9 cellular contexts compared by ENCODE assay signal in genomic region chr16:48123104-48123788, GRCh38. TPM values are rescaled to one million over a fixed set of nuclear protein-coding genes. Genes with fewer than 3 reads are reported as not detected.
DNase-seq lines count a peak whose midpoint lies in the region; ATAC-seq and TF ChIP-seq lines count a peak whose summit lies in the region.
"Had no signal": no experiment of that assay in that cellular context is flagged by ENCODE, and none has a peak within 500 bp of the region (broad histone marks: within the 10 kb centered on the region; RNA-seq: fewer than 3 reads in every experiment).

No MANE protein-coding gene starts in this region.

- no peak for DNase-seq in activated T-helper 2 cell treated with anti-CD3 and anti-CD28 coated beads, Interferon-gamma antibody, Interleukin-2, Interleukin-4, amounts not matched to agents 10 μg/mL and 5 μg/mL and 100 μg/mL, durations not matched to agents 14 hours and 24 hours and 36 hours (ENCODE audit: low spot score)
- DNase-seq in cerebellum (ENCODE audit: low spot score) (no peak), GDM1 (lab: John Stamatoyannopoulos, UW) (no peak), BE2C (no peak)
- DNase-seq in effector CD8-positive, alpha-beta T cell (lab: John Stamatoyannopoulos, UW) = no peak

- H3K27ac ChIP-seq in mesodermal cell (ENCODE audit: low read depth, low read length, severe bottlenecking) = peak overlapping the region; percentile 62

- H3K4me3 Mint-ChIP-seq in activated T-helper 2 cell treated with anti-CD3 and anti-CD28 coated beads, Interferon-gamma antibody, Interleukin-2, Interleukin-4, amounts not matched to agents 10 μg/mL and 5 μg/mL and 100 μg/mL, durations not matched to agents 14 hours and 24 hours and 36 hours (ENCODE audit: low read depth) = no peak overlapping the region

- TF ChIP-seq CTCF in BE2C (IDR thresholded peaks at IDR 0.05; ENCODE audit: low read depth, low read length) = no peak

- H3K27me3 ChIP-seq in BE2C = no peaks in the 10 kb centered on the region

- no peaks in the 10 kb centered on the region for H3K9me3 Mint-ChIP-seq in activated T-helper 2 cell treated with anti-CD3 and anti-CD28 coated beads, Interferon-gamma antibody, Interleukin-2, Interleukin-4, amounts not matched to agents 10 μg/mL and 5 μg/mL and 100 μg/mL, durations not matched to agents 14 hours and 24 hours and 36 hours

- no CpG with 5 or more reads among the region's 5 CpGs for WGBS in mesodermal cell (ENCODE audit: insufficient coverage in 2 of 2), 2 experiments

- ATAC-seq in GM18520 (IDR thresholded peaks at IDR 0.05; ENCODE audit: unreplicated experiment) = peak; percentile 43
- peak; percentile 77 for ATAC-seq in HG03439 (IDR thresholded peaks at IDR 0.05; ENCODE audit: unreplicated experiment)

- H3K27me3 Mint-ChIP-seq in activated T-helper 2 cell treated with anti-CD3 and anti-CD28 coated beads, Interferon-gamma antibody, Interleukin-2, Interleukin-4, amounts not matched to agents 10 μg/mL and 5 μg/mL and 100 μg/mL, durations not matched to agents 14 hours and 24 hours and 36 hours (ENCODE audit: low read depth) = peaks cover 6% of the 10 kb centered on the region

- H3K27ac Mint-ChIP-seq in activated T-helper 2 cell treated with anti-CD3 and anti-CD28 coated beads, Interferon-gamma antibody, Interleukin-2, Interleukin-4, amounts not matched to agents 10 μg/mL and 5 μg/mL and 100 μg/mL, durations not matched to agents 14 hours and 24 hours and 36 hours = peak overlapping the region; percentile 64

- intact Hi-C loops in activated T-helper 2 cell treated with anti-CD3 and anti-CD28 coated beads, Interferon-gamma antibody, Interleukin-2, Interleukin-4, amounts not matched to agents 10 μg/mL and 5 μg/mL and 100 μg/mL, durations not matched to agents 14 hours and 24 hours and 36 hours (cut with micrococcal nuclease) = loop anchor here (2.0 to 10.0 kb wide), 2 partner anchors 36 to 408 kb away; no protein-coding TSS in a partner anchor

- peaks cover 20% of the 10 kb centered on the region for H3K4me1 Mint-ChIP-seq in activated T-helper 2 cell treated with anti-CD3 and anti-CD28 coated beads, Interferon-gamma antibody, Interleukin-2, Interleukin-4, amounts not matched to agents 10 μg/mL and 5 μg/mL and 100 μg/mL, durations not matched to agents 14 hours and 24 hours and 36 hours (ENCODE audit: low read depth)

- H3K9me3 ChIP-seq in mesodermal cell (ENCODE audit: control insufficient read depth, low read length) = no peaks in the 10 kb centered on the region
- H3K9me3 ChIP-seq in BE2C = no peaks in the 10 kb centered on the region

- H3K36me3 Mint-ChIP-seq in activated T-helper 2 cell treated with anti-CD3 and anti-CD28 coated beads, Interferon-gamma antibody, Interleukin-2, Interleukin-4, amounts not matched to agents 10 μg/mL and 5 μg/mL and 100 μg/mL, durations not matched to agents 14 hours and 24 hours and 36 hours (ENCODE audit: low read depth) = no peaks in the 10 kb centered on the region

- no peaks in the 10 kb centered on the region for H3K36me3 ChIP-seq in mesodermal cell (ENCODE audit: control insufficient read depth, insufficient read depth, low read length)
- H3K36me3 ChIP-seq in BE2C = no peaks in the 10 kb centered on the region

- no peak overlapping the region for H3K4me3 ChIP-seq in mesodermal cell (ENCODE audit: extremely low read depth, insufficient read depth, low read length, poor library complexity, severe bottlenecking)
- H3K4me3 ChIP-seq in BE2C (ENCODE audit: low read depth, low read length) = no peak overlapping the region

- H3K4me1 ChIP-seq in mesodermal cell (ENCODE audit: control insufficient read depth, insufficient read depth, low read length, poor library complexity, severe bottlenecking) (peaks cover 25% of the 10 kb centered on the region), BE2C (no peaks in the 10 kb centered on the region)

RNA-seq across cellular contexts. Expression of gene ABCC12, which starts 32.5 kb away (rescaled TPM):
- not detected in 2 replicates for total RNA-seq in activated T-helper 2 cell treated with anti-CD3 and anti-CD28 coated beads, Interferon-gamma antibody, Interleukin-2, Interleukin-4, amounts not matched to agents 10 μg/mL and 5 μg/mL and 100 μg/mL, durations not matched to agents 14 hours and 24 hours and 36 hours
- polyA plus RNA-seq in mesodermal cell (2013, experiment 1 of 2) = not detected
- polyA plus RNA-seq in mesodermal cell (2013, experiment 2 of 2) = not detected
- 2.3 TPM for total RNA-seq in cerebellum
- polyA plus RNA-seq in BE2C (2012; ENCODE audit: insufficient read depth, insufficient read length, low read depth) = not detected
- polyA plus RNA-seq: liver had no signal
